27 cellular contexts compared by ENCODE assay signal in genomic region chr1:158471920-158472319, GRCh38. TPM values are rescaled to one million over a fixed set of nuclear protein-coding genes. Genes with fewer than 3 reads are reported as not detected.
DNase-seq lines count a peak whose midpoint lies in the region; ATAC-seq and TF ChIP-seq lines count a peak whose summit lies in the region.
"Had no signal": no experiment of that assay in that cellular context is flagged by ENCODE, and none has a peak within 500 bp of the region (broad histone marks: within the 10 kb centered on the region; RNA-seq: fewer than 3 reads in every experiment).

Gene OR10R2, plus strand, starts transcription at chr1:158472220. Its CDS starts 106 bp downstream, at chr1:158472326.

- peaks cover 6% of the 10 kb centered on the region; the same call in 1 of the 2 replicates for H3K9me2 ChIP-seq in GM23338 (ENCODE audit: insufficient read depth)

- no peak within 1 kb of the TSS for H4K8ac ChIP-seq in mesendoderm (ENCODE audit: low read depth, low read length)

- H3K4me1 Mint-ChIP-seq in GM23338: no peaks in the 10 kb centered on the region
- H3K4me1 Mint-ChIP-seq: CD4-positive, alpha-beta memory T cell; CD4-positive, CD25-positive, alpha-beta regulatory T cell; CD8-positive, alpha-beta memory T cell had no signal

- H3K36me3 Mint-ChIP-seq in GM23338 (ENCODE audit: low read depth): no peaks in the 10 kb centered on the region
- H3K36me3 Mint-ChIP-seq: CD14-positive monocyte; CD4-positive, alpha-beta memory T cell; CD4-positive, CD25-positive, alpha-beta regulatory T cell; CD8-positive, alpha-beta memory T cell had no signal

- H3K27me3 Mint-ChIP-seq in GM23338 (ENCODE audit: insufficient read depth, low read depth, poor library complexity): no peaks in the 10 kb centered on the region
- H3K27me3 Mint-ChIP-seq: CD4-positive, CD25-positive, alpha-beta regulatory T cell had no signal

- ATAC-seq in GM23338 (no peak), HG02852 (IDR thresholded peaks at IDR 0.05; ENCODE audit: unreplicated experiment) (no peak), GM18858 (IDR thresholded peaks at IDR 0.05; ENCODE audit: unreplicated experiment) (no peak)
- ATAC-seq: GM12878 had no signal

- no peak within 1 kb of the TSS for H3K4ac ChIP-seq in mesendoderm (ENCODE audit: low read depth, low read length)

- H4K20me1 ChIP-seq in GM23338 (replicated peaks; ENCODE audit: insufficient read depth) (no peaks in the 10 kb centered on the region), smooth muscle cell (ENCODE audit: low read depth) (no peaks in the 10 kb centered on the region)
- H4K20me1 ChIP-seq: BLaER1 had no signal

- no peak within 1 kb of the TSS for H3K23ac ChIP-seq in mesendoderm (ENCODE audit: low read length)

- no peak within 1 kb of the TSS for H3K9ac ChIP-seq in mesendoderm (ENCODE audit: low read length)
- no peak within 1 kb of the TSS for H3K9ac ChIP-seq in smooth muscle cell (ENCODE audit: low read depth)
- H3K9ac ChIP-seq: BLaER1 had no signal

- H3K9me3 ChIP-seq in smooth muscle cell (replicated peaks; ENCODE audit: low read depth): no peaks in the 10 kb centered on the region
- H3K9me3 ChIP-seq: BE2C, BLaER1 had no signal

- H3K4me1 ChIP-seq in GM23338 (ENCODE audit: insufficient read depth): no peaks in the 10 kb centered on the region
- H3K4me1 ChIP-seq in mesendoderm (ENCODE audit: control insufficient read depth, low read depth, low read length): no peaks in the 10 kb centered on the region
- H3K4me1 ChIP-seq in smooth muscle cell (ENCODE audit: low read depth): no peaks in the 10 kb centered on the region
- H3K4me1 ChIP-seq: BE2C, BLaER1 had no signal

- H3K27ac Mint-ChIP-seq in GM23338: no peak within 1 kb of the TSS
- H3K27ac Mint-ChIP-seq: CD4-positive, CD25-positive, alpha-beta regulatory T cell had no signal

- H3K36me3 ChIP-seq in GM23338 (ENCODE audit: insufficient read depth): no peaks in the 10 kb centered on the region
- no peaks in the 10 kb centered on the region for H3K36me3 ChIP-seq in mesendoderm (ENCODE audit: control insufficient read depth, insufficient read depth, low read length)
- H3K36me3 ChIP-seq in smooth muscle cell (ENCODE audit: low read depth): no peaks in the 10 kb centered on the region
- H3K36me3 ChIP-seq: BE2C, BLaER1 had no signal

- no peaks in the 10 kb centered on the region for H3K9me3 Mint-ChIP-seq in GM23338
- H3K9me3 Mint-ChIP-seq: CD4-positive, alpha-beta memory T cell had no signal

- no peak within 1 kb of the TSS for H2BK5ac ChIP-seq in mesendoderm (ENCODE audit: low read length)

- no peaks in the 10 kb centered on the region for H3F3A ChIP-seq in GM23338 (replicated peaks; ENCODE audit: low read depth)
- no peaks in the 10 kb centered on the region for H3F3A ChIP-seq in smooth muscle cell (ENCODE audit: low read depth)

- no peak within 1 kb of the TSS for H4K5ac ChIP-seq in mesendoderm (ENCODE audit: low read length)

- no peak within 1 kb of the TSS for H3K4me3 Mint-ChIP-seq in GM23338
- H3K4me3 Mint-ChIP-seq: CD14-positive monocyte; CD4-positive, alpha-beta memory T cell; CD4-positive, CD25-positive, alpha-beta regulatory T cell; CD8-positive, alpha-beta memory T cell had no signal

- H3K18ac ChIP-seq in mesendoderm (ENCODE audit: low read length): no peak within 1 kb of the TSS

- H2AFZ ChIP-seq in GM23338 (0 out of 2 replicates have a peak within 1 kb of the TSS, but pooled peaks have one; percentile 6), smooth muscle cell (ENCODE audit: low read depth) (no peak within 1 kb of the TSS)

- no peaks in the 10 kb centered on the region for H3K79me1 ChIP-seq in mesendoderm (ENCODE audit: low read length)

- no peak for DNase-seq in GM23338 (ENCODE audit: low spot score)
- DNase-seq in mesendoderm: peak; percentile 3
- DNase-seq in smooth muscle cell (lab: John Stamatoyannopoulos, UW; ENCODE audit: unreplicated experiment): no peak
- no peak for DNase-seq in DMS53 treated with DMSO at 0.1 percent for 48 hours (lab: John Stamatoyannopoulos, UW; ENCODE audit: unreplicated experiment)
- DNase-seq: 8988T; ACHN; BE2C; C1 segment of cervical spinal cord; CD4-positive, alpha-beta memory T cell; CD4-positive, CD25-positive, alpha-beta regulatory T cell; CD8-positive, alpha-beta memory T cell; COR-L47; DMS 273 treated with DMSO at 0.1 percent for 48 hours; DMS153; DMS53; DMS79 treated with DMSO at 0.1 percent for 48 hours; EL; GDM1 had no signal

- H3K56ac ChIP-seq in mesendoderm (ENCODE audit: low read length): no peak within 1 kb of the TSS

- H3K27me3 ChIP-seq in GM23338 (ENCODE audit: insufficient read depth) (no peaks in the 10 kb centered on the region), mesendoderm (ENCODE audit: insufficient read depth, low read length, poor library complexity) (no peaks in the 10 kb centered on the region), smooth muscle cell (ENCODE audit: low read depth) (peaks cover 3% of the 10 kb centered on the region)
- H3K27me3 ChIP-seq: BE2C, BLaER1 had no signal

- no peak within 1 kb of the TSS for H3K4me3 ChIP-seq in GM23338
- H3K4me3 ChIP-seq in mesendoderm (ENCODE audit: low read length): no peak within 1 kb of the TSS
- H3K4me3 ChIP-seq in smooth muscle cell: no peak within 1 kb of the TSS
- H3K4me3 ChIP-seq: BLaER1, GM12878 had no signal

- H2BK15ac ChIP-seq in mesendoderm (replicated peaks; ENCODE audit: low read depth): no peak within 1 kb of the TSS

- no peak for TF ChIP-seq CTCF in GM23338 (conservative IDR thresholded peaks at IDR 0.05; ENCODE audit: low read depth in 2 of 2)
- no peak for TF ChIP-seq CTCF in smooth muscle cell (IDR thresholded peaks at IDR 0.05; ENCODE audit: borderline replicate concordance, insufficient read depth, poor library complexity, severe bottlenecking)

- H3K4me2 ChIP-seq in GM23338 (no peak within 1 kb of the TSS), mesendoderm (ENCODE audit: low read length) (no peak within 1 kb of the TSS), smooth muscle cell (peak within 1 kb of the TSS; percentile 40)
- H3K4me2 ChIP-seq: BLaER1 had no signal

- no peak within 1 kb of the TSS for H2BK120ac ChIP-seq in mesendoderm (ENCODE audit: low read depth, low read length)

- H3K27ac ChIP-seq in GM23338 (ENCODE audit: low read depth): no peak within 1 kb of the TSS
- H3K27ac ChIP-seq in mesendoderm (ENCODE audit: low read depth, low read length): no peak within 1 kb of the TSS
- no peak within 1 kb of the TSS for H3K27ac ChIP-seq in smooth muscle cell (ENCODE audit: low read depth)
- H3K27ac ChIP-seq: BLaER1 had no signal

- H3K79me2 ChIP-seq in GM23338 (replicated peaks; ENCODE audit: insufficient read depth): no peaks in the 10 kb centered on the region
- H3K79me2 ChIP-seq in mesendoderm (ENCODE audit: control insufficient read depth, insufficient read depth, low read length): no peaks in the 10 kb centered on the region
- no peaks in the 10 kb centered on the region for H3K79me2 ChIP-seq in smooth muscle cell (ENCODE audit: low read depth)

- no peak within 1 kb of the TSS for H2AK5ac ChIP-seq in mesendoderm (ENCODE audit: low read length)

TF ChIP-seq in GM23338, 12 proteins besides CTCF, POLR2A, EP300 and RAD21:
- TF ChIP-seq POLR2AphosphoS5 (IDR thresholded peaks at IDR 0.05; ENCODE audit: low read depth) (no peak), JUNB (IDR thresholded peaks at IDR 0.05; ENCODE audit: unreplicated experiment) (no peak), STAT1 (IDR thresholded peaks at IDR 0.05; ENCODE audit: unreplicated experiment) (no peak), CREB1 (CRISPR knock-in tag; IDR thresholded peaks at IDR 0.05; ENCODE audit: low read depth) (no peak), EZH2 (IDR thresholded peaks at IDR 0.05; ENCODE audit: low read depth, unreplicated experiment) (no peak)

RNA-seq across cellular contexts. Expression of gene OR10R2, which starts in this region (rescaled TPM):
- not detected in 2 replicates for total RNA-seq in GM23338 (2014; rRNA removed; shearing (Covaris generic))
- not detected in 2 replicates for polyA plus RNA-seq in GM23338 (2016; fragmentation: Nextera tagmentation; extraction: Ambion mirVana)
- polyA plus RNA-seq in mesendoderm (2013, experiment 1 of 2): not detected
- not detected for polyA plus RNA-seq in mesendoderm (2013, experiment 2 of 2)
- not detected in 2 replicates for total RNA-seq in smooth muscle cell
- polyA plus RNA-seq in smooth muscle cell: not detected in 2 replicates
- total RNA-seq: A673; CD4-positive, alpha-beta memory T cell; CD4-positive, CD25-positive, alpha-beta regulatory T cell; CD8-positive, alpha-beta memory T cell; Daoy; G401; GM12878 had no signal
- polyA plus RNA-seq: AG04450; CD14-positive monocyte; CD4-positive, alpha-beta memory T cell; CD4-positive, CD25-positive, alpha-beta regulatory T cell; CD8-positive, alpha-beta memory T cell; GM12878 had no signal
